In the genomic region with DNA sequence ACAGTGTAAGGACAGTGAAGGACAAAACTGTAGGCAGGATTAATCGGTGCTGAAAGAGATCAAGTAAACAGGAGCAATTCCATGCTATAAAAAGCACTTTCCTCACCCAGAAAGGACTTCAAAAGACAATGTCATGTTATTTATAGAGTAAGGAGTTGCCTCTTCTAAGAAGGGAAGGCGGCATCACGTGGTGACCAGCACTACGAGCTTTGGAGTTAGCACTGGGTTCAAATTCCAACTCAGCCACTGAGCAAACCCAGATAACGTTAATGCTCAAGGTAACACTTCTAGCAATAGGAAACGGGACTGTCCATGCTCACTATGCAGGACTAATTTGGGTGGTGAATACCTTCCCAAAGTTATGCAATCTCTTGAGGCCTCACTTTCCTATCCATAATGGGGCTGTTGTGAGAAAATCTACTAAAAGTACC, we compare ENCODE assay signal across 1 cellular context.
TF ChIP-seq lines count a peak whose summit lies in the region.

No MANE protein-coding gene starts in this region.

TF ChIP-seq in HepG2, 621 proteins besides CTCF, POLR2A, EP300 and RAD21 (continued from another document and continues in another):
- TF ChIP-seq HNF4G (IDR thresholded peaks at IDR 0.05; ENCODE audit: borderline replicate concordance, low read depth, low read length) (peak; percentile 99), HNF4G (CRISPR knock-in tag; IDR thresholded peaks at IDR 0.05; ENCODE audit: borderline replicate concordance, low read depth) (peak; percentile 91), ZNF205 (CRISPR knock-in tag; IDR thresholded peaks at IDR 0.05) (peak; percentile 91), ZNF749 (CRISPR knock-in tag; IDR thresholded peaks at IDR 0.05; ENCODE audit: borderline replicate concordance) (no peak), ZNF782 (CRISPR knock-in tag; IDR thresholded peaks at IDR 0.05; ENCODE audit: borderline replicate concordance) (no peak), NFKBIZ (CRISPR knock-in tag; IDR thresholded peaks at IDR 0.05) (0 out of 2 replicates have a peak, but pooled peaks have one; percentile 72), ZFP37 (CRISPR knock-in tag; IDR thresholded peaks at IDR 0.05; ENCODE audit: borderline replicate concordance) (peak; percentile 38; the same call in 1 of the 2 replicates), WIZ (CRISPR knock-in tag; IDR thresholded peaks at IDR 0.05) (0 out of 2 replicates have a peak, but pooled peaks have one; percentile 15), XBP1 (CRISPR knock-in tag; IDR thresholded peaks at IDR 0.05) (no peak), ARID2 (CRISPR knock-in tag; IDR thresholded peaks at IDR 0.05; ENCODE audit: borderline replicate concordance) (no peak), ZNF382 (CRISPR knock-in tag; IDR thresholded peaks at IDR 0.05; ENCODE audit: borderline replicate concordance) (no peak), ZFY (CRISPR knock-in tag; IDR thresholded peaks at IDR 0.05) (no peak; the same call in 1 of the 2 replicates), HNRNPL (IDR thresholded peaks at IDR 0.05; ENCODE audit: low read depth, low read length) (no peak), ZEB1 (IDR thresholded peaks at IDR 0.05; ENCODE audit: insufficient replicate concordance, low read depth) (peak; percentile 77), ZSCAN31 (CRISPR knock-in tag; IDR thresholded peaks at IDR 0.05; ENCODE audit: low read depth) (no peak), CHD2 (IDR thresholded peaks at IDR 0.05; ENCODE audit: low read depth, low read length) (no peak), SOX13 (IDR thresholded peaks at IDR 0.05) (no peak), SOX13 (CRISPR knock-in tag; conservative IDR thresholded peaks at IDR 0.05 in 1 of 2, IDR thresholded peaks at IDR 0.05 in 1 of 2) (peak in 1 of 2 experiments; percentile 85; a peak in 2 of 4 replicates), ZNF552 (CRISPR knock-in tag; IDR thresholded peaks at IDR 0.05; ENCODE audit: borderline replicate concordance) (no peak), SNAI1 (CRISPR knock-in tag; IDR thresholded peaks at IDR 0.05; ENCODE audit: borderline replicate concordance) (0 out of 2 replicates have a peak, but pooled peaks have one; percentile 40), ETV5 (CRISPR knock-in tag; IDR thresholded peaks at IDR 0.05; ENCODE audit: borderline replicate concordance) (peak; percentile 44; the same call in 1 of the 2 replicates), FOXK2 (IDR thresholded peaks at IDR 0.05) (no peak), ZNF256 (CRISPR knock-in tag; conservative IDR thresholded peaks at IDR 0.05) (0 out of 2 replicates have a peak, but pooled peaks have one; percentile 74), SIX1 (CRISPR knock-in tag; IDR thresholded peaks at IDR 0.05; ENCODE audit: borderline replicate concordance) (peak; percentile 58), FLYWCH1 (CRISPR knock-in tag; IDR thresholded peaks at IDR 0.05) (no peak), YEATS2 (CRISPR knock-in tag; IDR thresholded peaks at IDR 0.05; ENCODE audit: borderline replicate concordance) (no peak), KLF12 (CRISPR knock-in tag; IDR thresholded peaks at IDR 0.05; ENCODE audit: borderline replicate concordance) (peak; percentile 73; the same call in 1 of the 2 replicates), EZH2 (conservative IDR thresholded peaks at IDR 0.05; ENCODE audit: low read depth, low read length) (no peak), NFIB (CRISPR knock-in tag; IDR thresholded peaks at IDR 0.05; ENCODE audit: borderline replicate concordance) (no peak), MEIS1 (CRISPR knock-in tag; IDR thresholded peaks at IDR 0.05; ENCODE audit: borderline replicate concordance) (no peak), ZNF253 (CRISPR knock-in tag; IDR thresholded peaks at IDR 0.05; ENCODE audit: borderline replicate concordance) (no peak), THYN1 (CRISPR knock-in tag; IDR thresholded peaks at IDR 0.05; ENCODE audit: borderline replicate concordance, low read depth) (no peak), CBX1 (IDR thresholded peaks at IDR 0.05; ENCODE audit: low read depth) (peak; percentile 39), ZNF101 (CRISPR knock-in tag; IDR thresholded peaks at IDR 0.05; ENCODE audit: borderline replicate concordance, low read depth) (no peak)
- TF ChIP-seq, protein P1, sequence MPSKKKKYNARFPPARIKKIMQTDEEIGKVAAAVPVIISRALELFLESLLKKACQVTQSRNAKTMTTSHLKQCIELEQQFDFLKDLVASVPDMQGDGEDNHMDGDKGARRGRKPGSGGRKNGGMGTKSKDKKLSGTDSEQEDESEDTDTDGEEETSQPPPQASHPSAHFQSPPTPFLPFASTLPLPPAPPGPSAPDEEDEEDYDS (CRISPR knock-in tag; IDR thresholded peaks at IDR 0.05) = 0 out of 2 replicates have a peak, but pooled peaks have one; percentile 55
- TF ChIP-seq, protein P2, sequence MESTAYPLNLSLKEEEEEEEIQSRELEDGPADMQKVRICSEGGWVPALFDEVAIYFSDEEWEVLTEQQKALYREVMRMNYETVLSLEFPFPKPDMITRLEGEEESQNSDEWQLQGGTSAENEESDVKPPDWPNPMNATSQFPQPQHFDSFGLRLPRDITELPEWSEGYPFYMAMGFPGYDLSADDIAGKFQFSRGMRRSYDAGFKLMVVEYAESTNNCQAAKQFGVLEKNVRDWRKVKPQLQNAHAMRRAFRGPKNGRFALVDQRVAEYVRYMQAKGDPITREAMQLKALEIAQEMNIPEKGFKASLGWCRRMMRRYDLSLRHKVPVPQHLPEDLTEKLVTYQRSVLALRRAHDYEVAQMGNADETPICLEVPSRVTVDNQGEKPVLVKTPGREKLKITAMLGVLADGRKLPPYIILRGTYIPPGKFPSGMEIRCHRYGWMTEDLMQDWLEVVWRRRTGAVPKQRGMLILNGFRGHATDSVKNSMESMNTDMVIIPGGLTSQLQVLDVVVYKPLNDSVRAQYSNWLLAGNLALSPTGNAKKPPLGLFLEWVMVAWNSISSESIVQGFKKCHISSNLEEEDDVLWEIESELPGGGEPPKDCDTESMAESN (CRISPR knock-in tag; conservative IDR thresholded peaks at IDR 0.05) = peak; percentile 66; the same call in 1 of the 2 replicates
- TF ChIP-seq, protein P3, sequence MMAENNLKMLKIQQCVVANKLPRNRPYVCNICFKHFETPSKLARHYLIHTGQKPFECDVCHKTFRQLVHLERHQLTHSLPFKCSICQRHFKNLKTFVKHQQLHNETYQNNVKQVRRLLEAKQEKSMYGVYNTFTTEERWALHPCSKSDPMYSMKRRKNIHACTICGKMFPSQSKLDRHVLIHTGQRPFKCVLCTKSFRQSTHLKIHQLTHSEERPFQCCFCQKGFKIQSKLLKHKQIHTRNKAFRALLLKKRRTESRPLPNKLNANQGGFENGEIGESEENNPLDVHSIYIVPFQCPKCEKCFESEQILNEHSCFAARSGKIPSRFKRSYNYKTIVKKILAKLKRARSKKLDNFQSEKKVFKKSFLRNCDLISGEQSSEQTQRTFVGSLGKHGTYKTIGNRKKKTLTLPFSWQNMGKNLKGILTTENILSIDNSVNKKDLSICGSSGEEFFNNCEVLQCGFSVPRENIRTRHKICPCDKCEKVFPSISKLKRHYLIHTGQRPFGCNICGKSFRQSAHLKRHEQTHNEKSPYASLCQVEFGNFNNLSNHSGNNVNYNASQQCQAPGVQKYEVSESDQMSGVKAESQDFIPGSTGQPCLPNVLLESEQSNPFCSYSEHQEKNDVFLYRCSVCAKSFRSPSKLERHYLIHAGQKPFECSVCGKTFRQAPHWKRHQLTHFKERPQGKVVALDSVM (CRISPR knock-in tag; IDR thresholded peaks at IDR 0.05) = peak; percentile 57
- TF ChIP-seq, protein P4, sequence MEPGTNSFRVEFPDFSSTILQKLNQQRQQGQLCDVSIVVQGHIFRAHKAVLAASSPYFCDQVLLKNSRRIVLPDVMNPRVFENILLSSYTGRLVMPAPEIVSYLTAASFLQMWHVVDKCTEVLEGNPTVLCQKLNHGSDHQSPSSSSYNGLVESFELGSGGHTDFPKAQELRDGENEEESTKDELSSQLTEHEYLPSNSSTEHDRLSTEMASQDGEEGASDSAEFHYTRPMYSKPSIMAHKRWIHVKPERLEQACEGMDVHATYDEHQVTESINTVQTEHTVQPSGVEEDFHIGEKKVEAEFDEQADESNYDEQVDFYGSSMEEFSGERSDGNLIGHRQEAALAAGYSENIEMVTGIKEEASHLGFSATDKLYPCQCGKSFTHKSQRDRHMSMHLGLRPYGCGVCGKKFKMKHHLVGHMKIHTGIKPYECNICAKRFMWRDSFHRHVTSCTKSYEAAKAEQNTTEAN (CRISPR knock-in tag; conservative IDR thresholded peaks at IDR 0.05) = peak; percentile 69; the same call in 1 of the 2 replicates
- TF ChIP-seq, protein P5, sequence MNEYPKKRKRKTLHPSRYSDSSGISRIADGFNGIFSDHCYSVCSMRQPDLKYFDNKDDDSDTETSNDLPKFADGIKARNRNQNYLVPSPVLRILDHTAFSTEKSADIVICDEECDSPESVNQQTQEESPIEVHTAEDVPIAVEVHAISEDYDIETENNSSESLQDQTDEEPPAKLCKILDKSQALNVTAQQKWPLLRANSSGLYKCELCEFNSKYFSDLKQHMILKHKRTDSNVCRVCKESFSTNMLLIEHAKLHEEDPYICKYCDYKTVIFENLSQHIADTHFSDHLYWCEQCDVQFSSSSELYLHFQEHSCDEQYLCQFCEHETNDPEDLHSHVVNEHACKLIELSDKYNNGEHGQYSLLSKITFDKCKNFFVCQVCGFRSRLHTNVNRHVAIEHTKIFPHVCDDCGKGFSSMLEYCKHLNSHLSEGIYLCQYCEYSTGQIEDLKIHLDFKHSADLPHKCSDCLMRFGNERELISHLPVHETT (CRISPR knock-in tag; conservative IDR thresholded peaks at IDR 0.05) = no peak
- TF ChIP-seq, protein P6, sequence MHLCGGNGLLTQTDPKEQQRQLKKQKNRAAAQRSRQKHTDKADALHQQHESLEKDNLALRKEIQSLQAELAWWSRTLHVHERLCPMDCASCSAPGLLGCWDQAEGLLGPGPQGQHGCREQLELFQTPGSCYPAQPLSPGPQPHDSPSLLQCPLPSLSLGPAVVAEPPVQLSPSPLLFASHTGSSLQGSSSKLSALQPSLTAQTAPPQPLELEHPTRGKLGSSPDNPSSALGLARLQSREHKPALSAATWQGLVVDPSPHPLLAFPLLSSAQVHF (CRISPR knock-in tag; IDR thresholded peaks at IDR 0.05) = no peak
- TF ChIP-seq, protein P7, sequence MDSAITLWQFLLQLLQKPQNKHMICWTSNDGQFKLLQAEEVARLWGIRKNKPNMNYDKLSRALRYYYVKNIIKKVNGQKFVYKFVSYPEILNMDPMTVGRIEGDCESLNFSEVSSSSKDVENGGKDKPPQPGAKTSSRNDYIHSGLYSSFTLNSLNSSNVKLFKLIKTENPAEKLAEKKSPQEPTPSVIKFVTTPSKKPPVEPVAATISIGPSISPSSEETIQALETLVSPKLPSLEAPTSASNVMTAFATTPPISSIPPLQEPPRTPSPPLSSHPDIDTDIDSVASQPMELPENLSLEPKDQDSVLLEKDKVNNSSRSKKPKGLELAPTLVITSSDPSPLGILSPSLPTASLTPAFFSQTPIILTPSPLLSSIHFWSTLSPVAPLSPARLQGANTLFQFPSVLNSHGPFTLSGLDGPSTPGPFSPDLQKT (CRISPR knock-in tag; IDR thresholded peaks at IDR 0.05; ENCODE audit: borderline replicate concordance) = no peak
- TF ChIP-seq, protein P8, sequence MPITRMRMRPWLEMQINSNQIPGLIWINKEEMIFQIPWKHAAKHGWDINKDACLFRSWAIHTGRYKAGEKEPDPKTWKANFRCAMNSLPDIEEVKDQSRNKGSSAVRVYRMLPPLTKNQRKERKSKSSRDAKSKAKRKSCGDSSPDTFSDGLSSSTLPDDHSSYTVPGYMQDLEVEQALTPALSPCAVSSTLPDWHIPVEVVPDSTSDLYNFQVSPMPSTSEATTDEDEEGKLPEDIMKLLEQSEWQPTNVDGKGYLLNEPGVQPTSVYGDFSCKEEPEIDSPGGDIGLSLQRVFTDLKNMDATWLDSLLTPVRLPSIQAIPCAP (CRISPR knock-in tag; IDR thresholded peaks at IDR 0.05; ENCODE audit: low read depth) = no peak
- TF ChIP-seq, protein P9, sequence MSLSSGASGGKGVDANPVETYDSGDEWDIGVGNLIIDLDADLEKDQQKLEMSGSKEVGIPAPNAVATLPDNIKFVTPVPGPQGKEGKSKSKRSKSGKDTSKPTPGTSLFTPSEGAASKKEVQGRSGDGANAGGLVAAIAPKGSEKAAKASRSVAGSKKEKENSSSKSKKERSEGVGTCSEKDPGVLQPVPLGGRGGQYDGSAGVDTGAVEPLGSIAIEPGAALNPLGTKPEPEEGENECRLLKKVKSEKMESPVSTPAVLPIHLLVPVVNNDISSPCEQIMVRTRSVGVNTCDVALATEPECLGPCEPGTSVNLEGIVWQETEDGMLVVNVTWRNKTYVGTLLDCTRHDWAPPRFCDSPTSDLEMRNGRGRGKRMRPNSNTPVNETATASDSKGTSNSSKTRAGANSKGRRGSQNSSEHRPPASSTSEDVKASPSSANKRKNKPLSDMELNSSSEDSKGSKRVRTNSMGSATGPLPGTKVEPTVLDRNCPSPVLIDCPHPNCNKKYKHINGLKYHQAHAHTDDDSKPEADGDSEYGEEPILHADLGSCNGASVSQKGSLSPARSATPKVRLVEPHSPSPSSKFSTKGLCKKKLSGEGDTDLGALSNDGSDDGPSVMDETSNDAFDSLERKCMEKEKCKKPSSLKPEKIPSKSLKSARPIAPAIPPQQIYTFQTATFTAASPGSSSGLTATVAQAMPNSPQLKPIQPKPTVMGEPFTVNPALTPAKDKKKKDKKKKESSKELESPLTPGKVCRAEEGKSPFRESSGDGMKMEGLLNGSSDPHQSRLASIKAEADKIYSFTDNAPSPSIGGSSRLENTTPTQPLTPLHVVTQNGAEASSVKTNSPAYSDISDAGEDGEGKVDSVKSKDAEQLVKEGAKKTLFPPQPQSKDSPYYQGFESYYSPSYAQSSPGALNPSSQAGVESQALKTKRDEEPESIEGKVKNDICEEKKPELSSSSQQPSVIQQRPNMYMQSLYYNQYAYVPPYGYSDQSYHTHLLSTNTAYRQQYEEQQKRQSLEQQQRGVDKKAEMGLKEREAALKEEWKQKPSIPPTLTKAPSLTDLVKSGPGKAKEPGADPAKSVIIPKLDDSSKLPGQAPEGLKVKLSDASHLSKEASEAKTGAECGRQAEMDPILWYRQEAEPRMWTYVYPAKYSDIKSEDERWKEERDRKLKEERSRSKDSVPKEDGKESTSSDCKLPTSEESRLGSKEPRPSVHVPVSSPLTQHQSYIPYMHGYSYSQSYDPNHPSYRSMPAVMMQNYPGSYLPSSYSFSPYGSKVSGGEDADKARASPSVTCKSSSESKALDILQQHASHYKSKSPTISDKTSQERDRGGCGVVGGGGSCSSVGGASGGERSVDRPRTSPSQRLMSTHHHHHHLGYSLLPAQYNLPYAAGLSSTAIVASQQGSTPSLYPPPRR (CRISPR knock-in tag; IDR thresholded peaks at IDR 0.05; ENCODE audit: borderline replicate concordance) = peak; percentile 44; the same call in 1 of the 2 replicates
- TF ChIP-seq, protein P10, sequence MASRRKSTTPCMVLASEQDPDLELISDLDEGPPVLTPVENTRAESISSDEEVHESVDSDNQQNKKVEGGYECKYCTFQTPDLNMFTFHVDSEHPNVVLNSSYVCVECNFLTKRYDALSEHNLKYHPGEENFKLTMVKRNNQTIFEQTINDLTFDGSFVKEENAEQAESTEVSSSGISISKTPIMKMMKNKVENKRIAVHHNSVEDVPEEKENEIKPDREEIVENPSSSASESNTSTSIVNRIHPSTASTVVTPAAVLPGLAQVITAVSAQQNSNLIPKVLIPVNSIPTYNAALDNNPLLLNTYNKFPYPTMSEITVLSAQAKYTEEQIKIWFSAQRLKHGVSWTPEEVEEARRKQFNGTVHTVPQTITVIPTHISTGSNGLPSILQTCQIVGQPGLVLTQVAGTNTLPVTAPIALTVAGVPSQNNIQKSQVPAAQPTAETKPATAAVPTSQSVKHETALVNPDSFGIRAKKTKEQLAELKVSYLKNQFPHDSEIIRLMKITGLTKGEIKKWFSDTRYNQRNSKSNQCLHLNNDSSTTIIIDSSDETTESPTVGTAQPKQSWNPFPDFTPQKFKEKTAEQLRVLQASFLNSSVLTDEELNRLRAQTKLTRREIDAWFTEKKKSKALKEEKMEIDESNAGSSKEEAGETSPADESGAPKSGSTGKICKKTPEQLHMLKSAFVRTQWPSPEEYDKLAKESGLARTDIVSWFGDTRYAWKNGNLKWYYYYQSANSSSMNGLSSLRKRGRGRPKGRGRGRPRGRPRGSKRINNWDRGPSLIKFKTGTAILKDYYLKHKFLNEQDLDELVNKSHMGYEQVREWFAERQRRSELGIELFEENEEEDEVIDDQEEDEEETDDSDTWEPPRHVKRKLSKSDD (CRISPR knock-in tag; IDR thresholded peaks at IDR 0.05; ENCODE audit: low read depth) = peak; percentile 34; the same call in 1 of the 2 replicates
